35 cellular contexts compared by ENCODE assay signal in genomic region chr4:147643616-147644015, GRCh38.
"Had no signal": no experiment of that assay in that cellular context is flagged by ENCODE, and none has a peak within 500 bp of the region (broad histone marks: within the 10 kb centered on the region; RNA-seq: fewer than 3 reads in every experiment).

No MANE protein-coding gene starts in this region.

- FAIRE-seq: astrocyte, TTC549 had no signal

- H3K4me3 Mint-ChIP-seq: activated CD4-positive, alpha-beta memory T cell treated with anti-CD3 and anti-CD28 coated beads, Interleukin-2, amount 10 ng/mL, durations not matched to agents 7 days and 5 days; activated CD4-positive, alpha-beta T cell treated with anti-CD3 and anti-CD28 coated beads for 36 hours; activated CD4-positive, alpha-beta T cell treated with anti-CD3 and anti-CD28 coated beads, Interleukin-2, amount 10 ng/mL, durations not matched to agents 7 days and 5 days; activated CD8-positive, alpha-beta T cell treated with anti-CD3 and anti-CD28 coated beads, Interleukin-2, amount 10 ng/mL, durations not matched to agents 7 days and 5 days; activated naive CD4-positive, alpha-beta T cell treated with anti-CD3 and anti-CD28 coated beads, Interleukin-2, amount 10 ng/mL, durations not matched to agents 7 days and 5 days; activated naive CD8-positive, alpha-beta T cell treated with anti-CD3 and anti-CD28 coated beads for 36 hours; activated T-cell treated with anti-CD3 and anti-CD28 coated beads, Interleukin-2, amount 50 U/mL, for 4 hours; activated T-cell treated with anti-CD3 and anti-CD28 coated beads, Interleukin-2, amount 50 U/mL, for 72 hours; activated T-helper 1 cell treated with anti-CD3 and anti-CD28 coated beads, Interleukin-12 subunit alpha, Interleukin-12 subunit beta, Interleukin-2, Interleukin-4 antibody, amounts not matched to agents 30 ng/mL and 10 ng/mL and 1 ng/mL, durations not matched to agents 14 hours and 24 hours and 36 hours; activated T-helper 17 cell treated with anti-CD3 and anti-CD28 coated beads, Interleukin-2, amount 50 U/mL, for 72 hours; T-cell; T-helper 2 cell treated with Interferon-gamma antibody and Interleukin-4, amounts not matched to agents 5 μg/mL and 100 μg/mL, for 36 hours had no signal

- H3K27ac Mint-ChIP-seq: activated CD4-positive, alpha-beta memory T cell treated with anti-CD3 and anti-CD28 coated beads, Interleukin-2, amount 10 ng/mL, durations not matched to agents 7 days and 5 days; activated CD4-positive, alpha-beta T cell treated with anti-CD3 and anti-CD28 coated beads for 36 hours; activated CD4-positive, alpha-beta T cell treated with anti-CD3 and anti-CD28 coated beads, Interleukin-2, amount 10 ng/mL, durations not matched to agents 7 days and 5 days; activated CD8-positive, alpha-beta T cell treated with anti-CD3 and anti-CD28 coated beads, Interleukin-2, amount 10 ng/mL, durations not matched to agents 7 days and 5 days; activated naive CD4-positive, alpha-beta T cell treated with anti-CD3 and anti-CD28 coated beads, Interleukin-2, amount 10 ng/mL, durations not matched to agents 7 days and 5 days; activated naive CD4-positive, alpha-beta T cell treated with anti-CD3 and anti-CD28 coated beads, Interleukin-2, amount 50 U/mL, for 72 hours; activated naive CD8-positive, alpha-beta T cell treated with anti-CD3 and anti-CD28 coated beads for 36 hours; activated T-cell treated with anti-CD3 and anti-CD28 coated beads, Interleukin-2, amount 50 U/mL, for 72 hours; activated T-helper 1 cell treated with anti-CD3 and anti-CD28 coated beads, Interleukin-12 subunit alpha, Interleukin-12 subunit beta, Interleukin-2, Interleukin-4 antibody, amounts not matched to agents 30 ng/mL and 10 ng/mL and 1 ng/mL, durations not matched to agents 14 hours and 24 hours and 36 hours; activated T-helper 17 cell treated with anti-CD3 and anti-CD28 coated beads, Interleukin-2, amount 50 U/mL, for 72 hours; T-cell; T-helper 2 cell treated with Interferon-gamma antibody and Interleukin-4, amounts not matched to agents 5 μg/mL and 100 μg/mL, for 36 hours had no signal

- ATAC-seq: activated CD4-positive, alpha-beta T cell treated with anti-CD3 and anti-CD28 coated beads for 36 hours; activated CD4-positive, CD25-positive, alpha-beta regulatory T cell treated with anti-CD3 and anti-CD28 coated beads, Interleukin-2, amount 50 U/mL, for 24 hours; activated CD8-positive, alpha-beta T cell treated with anti-CD3 and anti-CD28 coated beads, Interleukin-2, amount 10 ng/mL, durations not matched to agents 7 days and 5 days; activated naive CD4-positive, alpha-beta T cell treated with anti-CD3 and anti-CD28 coated beads, Interleukin-2, amount 50 U/mL, for 72 hours; activated T-cell treated with anti-CD3 and anti-CD28 coated beads, Interleukin-2, amount 50 U/mL, for 4 hours; activated T-cell treated with anti-CD3 and anti-CD28 coated beads, Interleukin-2, amount 50 U/mL, for 72 hours; activated T-helper 17 cell treated with anti-CD3 and anti-CD28 coated beads, Interleukin-2, amount 50 U/mL, for 72 hours; body of pancreas; T-cell had no signal

- H3K27me3 Mint-ChIP-seq: activated CD4-positive, alpha-beta memory T cell treated with anti-CD3 and anti-CD28 coated beads, Interleukin-2, amount 10 ng/mL, durations not matched to agents 7 days and 5 days; activated CD4-positive, alpha-beta T cell treated with anti-CD3 and anti-CD28 coated beads for 36 hours; activated CD4-positive, alpha-beta T cell treated with anti-CD3 and anti-CD28 coated beads, Interleukin-2, amount 10 ng/mL, durations not matched to agents 7 days and 5 days; activated naive CD4-positive, alpha-beta T cell treated with anti-CD3 and anti-CD28 coated beads, Interleukin-2, amount 10 ng/mL, durations not matched to agents 7 days and 5 days; activated naive CD8-positive, alpha-beta T cell treated with anti-CD3 and anti-CD28 coated beads for 36 hours; activated T-helper 17 cell treated with anti-CD3 and anti-CD28 coated beads, Interleukin-2, amount 50 U/mL, for 72 hours; T-cell had no signal

- DNase-seq: activated CD4-positive, alpha-beta memory T cell treated with anti-CD3 and anti-CD28 coated beads, Interleukin-2, amount 10 ng/mL, durations not matched to agents 7 days and 5 days; activated CD4-positive, alpha-beta T cell treated with anti-CD3 and anti-CD28 coated beads for 1 hour; activated CD4-positive, alpha-beta T cell treated with anti-CD3 and anti-CD28 coated beads for 36 hours; activated CD4-positive, alpha-beta T cell treated with anti-CD3 and anti-CD28 coated beads for 48 hours; activated CD4-positive, alpha-beta T cell treated with anti-CD3 and anti-CD28 coated beads, Interleukin-2, amount 10 ng/mL, durations not matched to agents 7 days and 5 days; activated CD4-positive, alpha-beta T cell treated with anti-CD3 and anti-CD28 coated beads, Interleukin-2, amount 50 U/mL, for 48 hours; activated CD4-positive, CD25-positive, alpha-beta regulatory T cell; activated CD8-positive, alpha-beta memory T cell treated with anti-CD3 and anti-CD28 coated beads for 24 hours; activated CD8-positive, alpha-beta memory T cell treated with anti-CD3 and anti-CD28 coated beads, Interleukin-2, amount 50 U/mL, for 4 hours; activated CD8-positive, alpha-beta T cell treated with anti-CD3 and anti-CD28 coated beads, Interleukin-2, amount 10 ng/mL, durations not matched to agents 7 days and 5 days; activated effector memory CD4-positive, alpha-beta T cell treated with anti-CD3 and anti-CD28 coated beads, Interleukin-2, amount 50 U/mL, for 16 hours; activated gamma-delta T cell treated with Interleukin-2 at 50 U/mL for 16 hours; activated naive CD4-positive, alpha-beta T cell; activated naive CD4-positive, alpha-beta T cell treated with anti-CD3 and anti-CD28 coated beads, Interleukin-2, amount 10 ng/mL, durations not matched to agents 7 days and 5 days; activated naive CD8-positive, alpha-beta T cell treated with anti-CD3 and anti-CD28 coated beads for 36 hours; activated T-cell treated with anti-CD3 and anti-CD28 coated beads for 4 hours; activated T-cell treated with anti-CD3 and anti-CD28 coated beads, Interleukin-2, amount 50 U/mL, for 1 hour; activated T-cell treated with anti-CD3 and anti-CD28 coated beads, Interleukin-2, amount 50 U/mL, for 4 hours; activated T-cell treated with anti-CD3 and anti-CD28 coated beads, Interleukin-2, amount 50 U/mL, for 72 hours; adrenal gland; amniotic stem cell; aorta; body of pancreas; brain microvascular endothelial cell; central memory CD4-positive, alpha-beta T cell; T-cell; T-helper 2 cell; T-helper 9 cell had no signal

- H3K9me3 Mint-ChIP-seq: activated CD4-positive, alpha-beta memory T cell treated with anti-CD3 and anti-CD28 coated beads, Interleukin-2, amount 10 ng/mL, durations not matched to agents 7 days and 5 days; activated T-cell treated with anti-CD3 and anti-CD28 coated beads, Interleukin-2, amount 50 U/mL, for 4 hours; activated T-cell treated with anti-CD3 and anti-CD28 coated beads, Interleukin-2, amount 50 U/mL, for 72 hours; activated T-helper 1 cell treated with anti-CD3 and anti-CD28 coated beads, Interleukin-12 subunit alpha, Interleukin-12 subunit beta, Interleukin-2, Interleukin-4 antibody, amounts not matched to agents 30 ng/mL and 10 ng/mL and 1 ng/mL, durations not matched to agents 14 hours and 24 hours and 36 hours; activated T-helper 17 cell treated with anti-CD3 and anti-CD28 coated beads, Interleukin-2, amount 50 U/mL, for 72 hours; T-cell had no signal
